ENCODE assay signal across 10 cellular contexts in the genomic region with DNA sequence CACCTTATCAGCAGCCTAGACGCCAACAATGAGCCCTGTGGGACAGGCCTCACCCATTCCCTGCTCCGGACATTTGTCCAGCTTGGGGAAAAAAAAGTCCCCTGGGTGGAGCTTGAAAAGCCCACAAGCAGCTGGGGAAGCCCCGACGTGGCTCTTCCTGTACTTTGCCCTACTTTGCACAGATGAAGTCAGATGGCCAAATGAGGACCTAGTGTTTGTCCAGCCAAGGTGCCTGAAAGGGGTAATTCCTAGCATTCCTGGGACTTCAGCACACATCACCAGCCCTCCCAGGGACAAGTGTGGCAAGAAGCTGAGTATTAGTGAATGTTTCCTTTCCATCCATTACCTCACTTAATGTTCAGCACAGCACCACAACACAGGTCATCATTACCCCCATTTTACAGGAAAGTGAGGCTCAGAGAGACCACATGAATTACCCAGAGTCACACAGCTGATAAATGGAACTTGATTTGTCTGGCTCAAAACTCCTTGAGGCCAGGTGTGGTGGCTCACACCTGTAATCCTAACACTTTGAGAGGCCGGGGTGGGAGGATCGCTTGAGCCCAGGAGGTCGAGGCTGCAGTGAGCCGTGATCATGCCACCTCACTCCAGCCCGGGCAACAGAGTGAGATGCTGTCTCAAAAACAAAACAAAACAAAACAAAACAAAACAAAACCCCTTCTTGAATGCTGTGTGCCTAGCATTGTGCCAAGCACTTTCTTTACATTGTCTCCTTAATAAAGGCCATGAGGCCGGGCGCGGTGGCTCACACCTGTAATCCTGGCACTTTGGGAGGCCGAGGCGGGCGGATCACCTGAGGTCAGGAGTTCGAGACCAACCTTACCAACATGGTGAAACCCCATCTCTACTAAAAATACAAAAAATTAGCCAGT. TPM values are rescaled to one million over a fixed set of nuclear protein-coding genes. Genes with fewer than 3 reads are reported as not detected.
DNase-seq lines count a peak whose midpoint lies in the region; ATAC-seq, FAIRE-seq and TF ChIP-seq lines count a peak whose summit lies in the region.
"Had no signal": no experiment of that assay in that cellular context is flagged by ENCODE, and none has a peak within 500 bp of the region (broad histone marks: within the 10 kb centered on the region; RNA-seq: fewer than 3 reads in every experiment).

No MANE protein-coding gene starts in this region.

- POLR2A ChIA-PET in GM12878 (lab: Charles Lee) = interaction anchor here (0.5 to 7.0 kb wide), 17 partner anchors 8 to 120 kb away, joined by 3 to 65 read pairs (median 3); no protein-coding TSS in a partner anchor
- POLR2A ChIA-PET in OCI-LY7 (lab: Charles Lee) = interaction anchor here (0.6 to 1.1 kb wide), 2 partner anchors 10 to 74 kb away, joined by 3 read pairs; no protein-coding TSS in a partner anchor

- peak overlapping the region; percentile 46 for H3K9ac ChIP-seq in GM12878 (ENCODE audit: control insufficient read depth, insufficient read depth, low read length)

- H3K36me3 ChIP-seq in GM12878 (ENCODE audit: control insufficient read depth in 2 of 2, insufficient read depth in 2 of 2, low read length in 1 of 2) (no peaks in the 10 kb centered on the region), testis (ENCODE audit: low read depth, missing control alignments) (no peaks in the 10 kb centered on the region), OCI-LY7 (ENCODE audit: insufficient read depth, low read length) (no peaks in the 10 kb centered on the region)

- H3K4me3 ChIP-seq in GM12878 (no peak overlapping the region), testis (no peak overlapping the region), OCI-LY7 (ENCODE audit: low read depth, low read length, poor library complexity, severe bottlenecking) (no peak overlapping the region)

- H3K9me2 ChIP-seq in OCI-LY7 (ENCODE audit: insufficient read depth, low read length) = no peaks in the 10 kb centered on the region

- H3K27ac ChIP-seq in GM12878 (ENCODE audit: control insufficient read depth, insufficient read depth) (peak overlapping the region; percentile 27), layer of hippocampus (ENCODE audit: low read depth, low read length) (peak overlapping the region; percentile 65), testis (peak overlapping the region; percentile 50 to 86), OCI-LY7 (ENCODE audit: low read depth, low read length, poor library complexity, severe bottlenecking) (no peak overlapping the region)
- H3K27ac ChIP-seq: VCaP had no signal

- TF ChIP-seq POLR2A in GM12878 (IDR thresholded peaks at IDR 0.05; ENCODE audit: low read depth, low read length) = no peak
- TF ChIP-seq POLR2A in testis (IDR thresholded peaks at IDR 0.05) = no peak

- BruUV-seq in GM12878 (replicated peaks; lab: Mats Ljungman, UMichigan) (no TSS peak), OCI-LY7 (replicated peaks; lab: Mats Ljungman, UMichigan) (no TSS peak)

- WGBS in GM12878 (ENCODE audit: insufficient coverage, insufficient replicate concordance, low lambda C conversion rate, missing lambda C conversion rate) = 65% methylated on average over 16 of the region's 16 CpGs
- WGBS in testis, 2 donors = 79 to 80% methylated on average over 16 of the region's 16 CpGs

- SMC1A ChIA-PET in GM12878 (lab: Charles Lee; ENCODE audit: uncharacterized antibody, unreplicated experiment) = interaction anchor here (1.0 to 8.7 kb wide), 24 partner anchors 10 to 242 kb away, joined by 3 to 283 read pairs (median 8); partner anchors contain the start of genes ADGRG5 and CX3CL1

- H3K9me3 ChIP-seq in GM12878 (replicated peaks; ENCODE audit: control insufficient read depth, insufficient read depth, low read length) (no peaks in the 10 kb centered on the region), testis (no peaks in the 10 kb centered on the region), OCI-LY7 (ENCODE audit: low read length) (no peaks in the 10 kb centered on the region)

- H4K20me1 ChIP-seq in GM12878 (ENCODE audit: control insufficient read depth, insufficient read depth) = no peaks in the 10 kb centered on the region
- no peaks in the 10 kb centered on the region for H4K20me1 ChIP-seq in OCI-LY7 (ENCODE audit: insufficient read depth, low read length)

- H3K4me1 ChIP-seq in GM12878 (ENCODE audit: control insufficient read depth, insufficient read depth, low read length) = peaks cover 18% of the 10 kb centered on the region
- H3K4me1 ChIP-seq in testis = peaks cover 20% of the 10 kb centered on the region
- peaks cover 3% of the 10 kb centered on the region for H3K4me1 ChIP-seq in OCI-LY7 (ENCODE audit: insufficient read depth, low read length, poor library complexity, severe bottlenecking)

- intact Hi-C loops in GM12878 (cut with micrococcal nuclease; ENCODE audit: unreplicated experiment) (loop anchor here (5.0 kb wide), 2 partner anchors 53 to 233 kb away; partner anchors contain the start of genes CCDC102A and CCL22), testis (cut with DNase I; ENCODE audit: low total_unique reads) (loop anchor here (10.0 kb wide), 2 partner anchors 70 to 220 kb away; partner anchors contain the start of gene CX3CL1), OCI-LY7 (cut with micrococcal nuclease; ENCODE audit: unreplicated experiment) (no loop called here)

- DNase-seq in H4 (ENCODE audit: low spot score) = peak; percentile 68
- DNase-seq in GM12878 (ENCODE audit: low read depth, low spot score) = peak; percentile 40
- peak; percentile 41 for DNase-seq in testis
- no peak for DNase-seq in central memory CD4-positive, alpha-beta T cell
- no peak for DNase-seq in OCI-LY7 (ENCODE audit: low spot score)
- no peak for DNase-seq in effector CD8-positive, alpha-beta T cell (lab: John Stamatoyannopoulos, UW)
- DNase-seq: KG1 had no signal

- CTCF ChIA-PET in GM12878 (lab: Yijun Ruan, JAX) (interaction anchor here (0.6 to 15.8 kb wide), 12 partner anchors 8 to 216 kb away, joined by 3 to 632 read pairs (median 13); partner anchors contain the start of gene CX3CL1), OCI-LY7 (lab: Charles Lee; ENCODE audit: unreplicated experiment) (no interaction called here)

- no peaks in the 10 kb centered on the region for H3K27me3 ChIP-seq in GM12878 (replicated peaks in 1 of 2; ENCODE audit: control insufficient read depth in 2 of 2, insufficient read depth in 2 of 2, low read length in 1 of 2)
- H3K27me3 ChIP-seq in layer of hippocampus (ENCODE audit: control insufficient read depth, insufficient read depth, low read length) = no peaks in the 10 kb centered on the region
- H3K27me3 ChIP-seq in testis = no peaks in the 10 kb centered on the region

- peak in 1 of 2 experiments; percentile 36; a peak in 1 of 4 replicates for TF ChIP-seq EP300 in GM12878 (IDR thresholded peaks at IDR 0.05; ENCODE audit: borderline replicate concordance in 1 of 2, control insufficient read depth in 1 of 2, low read depth in 2 of 2, low read length in 2 of 2)

- TF ChIP-seq CTCF in GM12878 (IDR thresholded peaks at IDR 0.05 in 2 of 3, conservative IDR thresholded peaks at IDR 0.05 in 1 of 3; ENCODE audit: control insufficient read depth in 2 of 3, extremely low read depth in 1 of 3, insufficient read depth in 1 of 3, low read depth in 3 of 3, low read length in 3 of 3) (no peak), testis (IDR thresholded peaks at IDR 0.05) (no peak), OCI-LY7 (conservative IDR thresholded peaks at IDR 0.05; ENCODE audit: low read length) (no peak)

- in situ Hi-C loops in GM12878 (cut with MboI) = loop anchor here (5.0 kb wide), 2 partner anchors 113 to 213 kb away; no protein-coding TSS in a partner anchor

- H3K4me2 ChIP-seq in GM12878 (ENCODE audit: control insufficient read depth, insufficient read depth) (peak overlapping the region; percentile 56), OCI-LY7 (ENCODE audit: low read length) (no peak overlapping the region)

- ATAC-seq in GM12878 = peak; percentile 24

- no peaks in the 10 kb centered on the region for H3K79me2 ChIP-seq in GM12878 (ENCODE audit: control insufficient read depth, insufficient read depth, low read length)
- H3K79me2 ChIP-seq in OCI-LY7 (ENCODE audit: insufficient read depth, low read depth, low read length) = no peaks in the 10 kb centered on the region

- RAD21 ChIA-PET in GM12878 (lab: Charles Lee; ENCODE audit: unreplicated experiment) = interaction anchor here (0.8 to 9.2 kb wide), 22 partner anchors 10 to 233 kb away, joined by 3 to 293 read pairs (median 6); partner anchors contain the start of genes CCDC102A, CCL22, CIAPIN1 and COQ9

- H2AFZ ChIP-seq in GM12878 (ENCODE audit: control insufficient read depth, low read depth, low read length) (peak overlapping the region; percentile 63), OCI-LY7 (ENCODE audit: low read length) (no peak overlapping the region)

- no peak for TF ChIP-seq RAD21 in GM12878 (IDR thresholded peaks at IDR 0.05; ENCODE audit: insufficient read depth, low read depth, low read length)

- no peak for FAIRE-seq in GM12878 (lab: Jason Lieb, UNC)
- FAIRE-seq: frontal cortex had no signal

RNA-seq across cellular contexts. Expression of gene PLLP, which starts 19.9 kb away (rescaled TPM):
- 0.17 TPM in 1 of 2 replicates, not detected in the other for total RNA-seq in H4 (2014; rRNA removed; shearing (Covaris generic))
- total RNA-seq in GM12878 (2013; cell fraction: nucleolus; rRNA removed) = 1.3 and 1.8 TPM in 2 replicates
- total RNA-seq in GM12878 (2014; rRNA removed) (0.65 and 0.79 TPM in 2 replicates), GM12878 (2014; rRNA removed; fragmentation: Illumina TruSeq; extraction: Trizol) (0.27 and 0.28 TPM in 2 replicates), GM12878 (2021) (0.77 and 1.3 TPM in 2 replicates), testis (10 to 100 TPM; 36.1 to 39.4 TPM), OCI-LY7 (2022) (not detected in 2 replicates)
- 0.75 TPM for polyA plus RNA-seq in GM12878 (2011; ENCODE audit: low read depth)
- polyA plus RNA-seq in GM12878 (2011; rRNA removed) (4.5 and 5.8 TPM in 2 replicates), GM12878 (2014; fragmentation: Illumina TruSeq; extraction: Trizol) (0.44 and 0.54 TPM in 2 replicates), GM12878 (2014; fragmentation: Nextera tagmentation; extraction: Ambion mirVana) (under 1 TPM; 0.23 to 0.49 TPM), GM12878 (2014; rRNA removed) (1.2 TPM in 2 replicates), GM12878 (2016; fragmentation: Nextera tagmentation; extraction: Ambion mirVana) (under 1 TPM; 0.21 to 0.88 TPM), testis (ENCODE audit: insufficient read depth, low read depth, low replicate concordance) (15.0 TPM)
- 7.2 and 8.2 TPM in 2 replicates for polyA plus RNA-seq in GM12878 (2011; cell fraction: cytosol; rRNA removed)
- 2.8 and 4.8 TPM in 2 replicates for polyA plus RNA-seq in GM12878 (2011; cell fraction: nucleus; rRNA removed)
- 1.2 and 1.4 TPM in 2 replicates for polyA plus RNA-seq in GM12878 (2012)
- 2.9 and 3.6 TPM in 2 replicates for polyA minus RNA-seq in GM12878 (2011; rRNA and poly(A)+ RNA removed)
- 0.94 and 1.6 TPM in 2 replicates for polyA minus RNA-seq in GM12878 (2011; cell fraction: cytosol; rRNA and poly(A)+ RNA removed)
- 1.1 and 1.6 TPM in 2 replicates for polyA minus RNA-seq in GM12878 (2011; cell fraction: nucleus; rRNA and poly(A)+ RNA removed)
- total RNA-seq in OCI-LY7 (2014; rRNA removed; shearing (Covaris generic)) = 0.08 and 0.22 TPM in 2 replicates

RNA-seq across cellular contexts. Expression of gene CCL22, which starts 54.2 kb away (rescaled TPM):
- not detected in 2 replicates for total RNA-seq in H4 (2014; rRNA removed; shearing (Covaris generic))
- 217 and 243 TPM in 2 replicates for total RNA-seq in GM12878 (2013; cell fraction: nucleolus; rRNA removed)
- total RNA-seq in GM12878 (2014; rRNA removed) (114 and 118 TPM in 2 replicates), GM12878 (2014; rRNA removed; fragmentation: Illumina TruSeq; extraction: Trizol) (132 and 137 TPM in 2 replicates), GM12878 (2021) (704 and 775 TPM in 2 replicates), testis (not detected), OCI-LY7 (2022) (not detected in 2 replicates)
- polyA plus RNA-seq in GM12878 (2011; ENCODE audit: low read depth) = 191 TPM
- polyA plus RNA-seq in GM12878 (2011; rRNA removed) (14.5 and 38.0 TPM in 2 replicates), GM12878 (2014; fragmentation: Illumina TruSeq; extraction: Trizol) (508 and 540 TPM in 2 replicates), GM12878 (2014; fragmentation: Nextera tagmentation; extraction: Ambion mirVana) (100 to 1,000 TPM; 581 to 591 TPM), GM12878 (2014; rRNA removed) (221 and 240 TPM in 2 replicates), GM12878 (2016; fragmentation: Nextera tagmentation; extraction: Ambion mirVana) (100 to 1,000 TPM; 347 to 350 TPM), testis (ENCODE audit: insufficient read depth, low read depth, low replicate concordance) (0.65 TPM)
- polyA plus RNA-seq in GM12878 (2011; cell fraction: cytosol; rRNA removed) = 34.6 and 58.9 TPM in 2 replicates
- 20.6 TPM in 2 replicates for polyA plus RNA-seq in GM12878 (2011; cell fraction: nucleus; rRNA removed)
- 240 and 288 TPM in 2 replicates for polyA plus RNA-seq in GM12878 (2012)
- 35.3 and 36.7 TPM in 2 replicates for polyA minus RNA-seq in GM12878 (2011; rRNA and poly(A)+ RNA removed)
- 35.0 and 39.2 TPM in 2 replicates for polyA minus RNA-seq in GM12878 (2011; cell fraction: cytosol; rRNA and poly(A)+ RNA removed)
- 4.6 and 6.1 TPM in 2 replicates for polyA minus RNA-seq in GM12878 (2011; cell fraction: nucleus; rRNA and poly(A)+ RNA removed)
- not detected in 2 replicates for total RNA-seq in OCI-LY7 (2014; rRNA removed; shearing (Covaris generic))
- total RNA-seq: frontal cortex had no signal

RNA-seq across cellular contexts. Expression of gene ARL2BP, which starts 59.4 kb away (rescaled TPM):
- 98.4 and 100 TPM in 2 replicates for total RNA-seq in H4 (2014; rRNA removed; shearing (Covaris generic))
- total RNA-seq in GM12878 (2013; cell fraction: nucleolus; rRNA removed) = 9.4 and 9.6 TPM in 2 replicates
- total RNA-seq in GM12878 (2014; rRNA removed) (30.9 and 35.8 TPM in 2 replicates), GM12878 (2014; rRNA removed; fragmentation: Illumina TruSeq; extraction: Trizol) (26.3 and 27.4 TPM in 2 replicates), GM12878 (2021) (25.5 and 28.5 TPM in 2 replicates), testis (10 to 100 TPM; 88.8 to 92.4 TPM), OCI-LY7 (2022) (31.2 and 35.7 TPM in 2 replicates)
- 17.5 TPM for polyA plus RNA-seq in GM12878 (2011; ENCODE audit: low read depth)
- polyA plus RNA-seq in GM12878 (2011; rRNA removed) (51.1 and 56.6 TPM in 2 replicates), GM12878 (2014; fragmentation: Illumina TruSeq; extraction: Trizol) (33.6 and 35.5 TPM in 2 replicates), GM12878 (2014; fragmentation: Nextera tagmentation; extraction: Ambion mirVana) (10 to 100 TPM; 12.5 to 20.5 TPM), GM12878 (2014; rRNA removed) (21.7 and 23.9 TPM in 2 replicates), GM12878 (2016; fragmentation: Nextera tagmentation; extraction: Ambion mirVana) (10 to 100 TPM; 44.2 to 50.9 TPM), testis (ENCODE audit: insufficient read depth, low read depth, low replicate concordance) (128 TPM)
- polyA plus RNA-seq in GM12878 (2011; cell fraction: cytosol; rRNA removed) = 35.3 and 41.2 TPM in 2 replicates
- 17.4 and 18.8 TPM in 2 replicates for polyA plus RNA-seq in GM12878 (2011; cell fraction: nucleus; rRNA removed)
- 19.1 and 21.0 TPM in 2 replicates for polyA plus RNA-seq in GM12878 (2012)
- 24.3 and 31.6 TPM in 2 replicates for polyA minus RNA-seq in GM12878 (2011; rRNA and poly(A)+ RNA removed)
- 12.7 and 22.0 TPM in 2 replicates for polyA minus RNA-seq in GM12878 (2011; cell fraction: cytosol; rRNA and poly(A)+ RNA removed)
- 5.2 and 6.2 TPM in 2 replicates for polyA minus RNA-seq in GM12878 (2011; cell fraction: nucleus; rRNA and poly(A)+ RNA removed)
- 25.4 and 26.6 TPM in 2 replicates for total RNA-seq in OCI-LY7 (2014; rRNA removed; shearing (Covaris generic))

Comparison
In these comparisons a context has a peak if more than half of its experiments do, and no peak if none do; other contexts are left out.
1. DNase-seq: peak in H4 (single experiment), GM12878 (single experiment) and testis (single experiment); none in central memory CD4-positive, alpha-beta T cell (single experiment), OCI-LY7 (single experiment) and effector CD8-positive, alpha-beta T cell (single experiment).
2. RNA of gene PLLP, which starts 19.9 kb away (total RNA-seq): 36.1 to 39.4 TPM in testis; 0.27 to 1.8 TPM in GM12878, 0.08 to 0.22 TPM in OCI-LY7 and 0.17 TPM in H4; every median in the first group is over 10 times any median in the second.
3. RNA of gene CCL22, which starts 54.2 kb away (total RNA-seq): 114 to 775 TPM in GM12878; not detected in H4, not detected in testis and not detected in OCI-LY7; every median in the first group is over 100 times any median in the second.